ENCODE assay signal across 16 cellular contexts in the genomic region with DNA sequence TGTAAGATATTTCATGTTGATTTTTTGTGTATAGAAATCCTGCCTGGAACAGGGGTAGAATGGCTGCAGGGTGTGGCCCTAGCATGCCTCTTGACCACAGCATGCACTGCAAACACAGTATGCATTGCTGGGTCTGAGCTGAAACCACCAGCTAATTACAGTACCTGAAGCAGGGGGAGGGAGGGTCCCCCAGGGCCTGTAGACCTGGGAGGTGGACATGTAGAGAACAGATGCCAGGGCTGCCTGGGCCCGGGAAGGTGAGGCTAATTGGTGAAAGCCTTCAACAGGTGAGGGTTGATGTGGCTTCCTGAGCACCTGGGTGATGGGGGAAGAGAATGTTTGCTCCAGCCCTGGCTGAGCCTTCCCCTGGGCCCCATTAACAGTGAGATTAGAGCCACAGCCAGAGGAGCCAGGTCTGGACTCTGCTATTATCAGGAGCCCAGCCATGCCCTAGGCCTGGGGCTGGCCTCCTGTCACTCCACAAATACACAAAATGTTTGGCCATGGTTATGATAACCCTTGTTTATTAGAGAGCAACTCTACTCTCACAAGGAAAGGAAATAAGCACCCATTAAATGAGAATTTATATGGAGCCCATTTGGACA.
"Had no signal": no experiment of that assay in that cellular context is flagged by ENCODE, and none has a peak within 500 bp of the region (broad histone marks: within the 10 kb centered on the region; RNA-seq: fewer than 3 reads in every experiment).

No MANE protein-coding gene starts in this region.

- DNase-seq: activated CD4-positive, alpha-beta T cell treated with anti-CD3 and anti-CD28 coated beads for 36 hours; activated CD4-positive, alpha-beta T cell treated with anti-CD3 and anti-CD28 coated beads, Interleukin-2, amount 50 U/mL, for 48 hours; central memory CD4-positive, alpha-beta T cell; foreskin keratinocyte; left colon; lower lobe of right lung; natural killer cell; stimulated activated CD4-positive, alpha-beta T cell treated with anti-CD3 and anti-CD28 coated beads, Interleukin-4, amount 100 ng/mL, for 4 hours; stimulated activated naive B cell treated with anti-CD40 and anti-IgM and Interleukin-4, amounts not matched to agents 10 μg/mL and 1 μg/mL and 100 μg/mL, for 72 hours; upper lobe of right lung had no signal

- H3K36me3 Mint-ChIP-seq: activated naive CD8-positive, alpha-beta T cell; natural killer cell; stimulated activated naive B cell treated with anti-CD40 and anti-IgM and Interleukin-4, amounts not matched to agents 10 μg/mL and 1 μg/mL and 100 μg/mL, for 72 hours had no signal

- H3K4me3 ChIP-seq: hepatocyte, lower lobe of right lung, thoracic aorta, upper lobe of right lung had no signal

- H3K4me1 Mint-ChIP-seq: activated CD4-positive, alpha-beta T cell treated with anti-CD3 and anti-CD28 coated beads for 36 hours; stimulated activated naive B cell treated with anti-CD40 and anti-IgM and Interleukin-4, amounts not matched to agents 10 μg/mL and 1 μg/mL and 100 μg/mL, for 72 hours had no signal

- H3K4me1 ChIP-seq: foreskin keratinocyte, lower lobe of right lung, parathyroid adenoma, upper lobe of right lung had no signal

- H3K9me3 Mint-ChIP-seq: natural killer cell; stimulated activated naive B cell treated with anti-CD40 and anti-IgM and Interleukin-4, amounts not matched to agents 10 μg/mL and 1 μg/mL and 100 μg/mL, for 72 hours had no signal

- H3K27ac ChIP-seq: foreskin keratinocyte, hepatocyte, lower lobe of right lung, parathyroid adenoma, thoracic aorta, upper lobe of right lung had no signal

- H3K27me3 ChIP-seq: foreskin keratinocyte, hepatocyte, upper lobe of right lung had no signal

- H3K9me3 ChIP-seq: lower lobe of right lung, thoracic aorta, upper lobe of right lung had no signal

- H3K36me3 ChIP-seq: lower lobe of right lung, thoracic aorta, upper lobe of right lung had no signal

- H3K4me3 Mint-ChIP-seq: activated CD4-positive, alpha-beta T cell treated with anti-CD3 and anti-CD28 coated beads for 36 hours; activated naive CD8-positive, alpha-beta T cell; brain; natural killer cell; stimulated activated naive B cell treated with anti-CD40 and anti-IgM and Interleukin-4, amounts not matched to agents 10 μg/mL and 1 μg/mL and 100 μg/mL, for 72 hours had no signal

- H3K27me3 Mint-ChIP-seq: activated CD4-positive, alpha-beta T cell treated with anti-CD3 and anti-CD28 coated beads for 36 hours; activated naive CD8-positive, alpha-beta T cell had no signal

- H3K9ac ChIP-seq: parathyroid adenoma had no signal

- ATAC-seq: activated CD4-positive, alpha-beta T cell treated with anti-CD3 and anti-CD28 coated beads for 36 hours; foreskin keratinocyte; left colon; lower lobe of right lung; natural killer cell; sciatic nerve; stimulated activated naive B cell treated with anti-CD40 and anti-IgM and Interleukin-4, amounts not matched to agents 10 μg/mL and 1 μg/mL and 100 μg/mL, for 72 hours; upper lobe of right lung had no signal

- H3K27ac Mint-ChIP-seq: activated CD4-positive, alpha-beta T cell treated with anti-CD3 and anti-CD28 coated beads for 36 hours; activated naive CD8-positive, alpha-beta T cell; stimulated activated naive B cell treated with anti-CD40 and anti-IgM and Interleukin-4, amounts not matched to agents 10 μg/mL and 1 μg/mL and 100 μg/mL, for 72 hours had no signal
